In the genomic region with DNA sequence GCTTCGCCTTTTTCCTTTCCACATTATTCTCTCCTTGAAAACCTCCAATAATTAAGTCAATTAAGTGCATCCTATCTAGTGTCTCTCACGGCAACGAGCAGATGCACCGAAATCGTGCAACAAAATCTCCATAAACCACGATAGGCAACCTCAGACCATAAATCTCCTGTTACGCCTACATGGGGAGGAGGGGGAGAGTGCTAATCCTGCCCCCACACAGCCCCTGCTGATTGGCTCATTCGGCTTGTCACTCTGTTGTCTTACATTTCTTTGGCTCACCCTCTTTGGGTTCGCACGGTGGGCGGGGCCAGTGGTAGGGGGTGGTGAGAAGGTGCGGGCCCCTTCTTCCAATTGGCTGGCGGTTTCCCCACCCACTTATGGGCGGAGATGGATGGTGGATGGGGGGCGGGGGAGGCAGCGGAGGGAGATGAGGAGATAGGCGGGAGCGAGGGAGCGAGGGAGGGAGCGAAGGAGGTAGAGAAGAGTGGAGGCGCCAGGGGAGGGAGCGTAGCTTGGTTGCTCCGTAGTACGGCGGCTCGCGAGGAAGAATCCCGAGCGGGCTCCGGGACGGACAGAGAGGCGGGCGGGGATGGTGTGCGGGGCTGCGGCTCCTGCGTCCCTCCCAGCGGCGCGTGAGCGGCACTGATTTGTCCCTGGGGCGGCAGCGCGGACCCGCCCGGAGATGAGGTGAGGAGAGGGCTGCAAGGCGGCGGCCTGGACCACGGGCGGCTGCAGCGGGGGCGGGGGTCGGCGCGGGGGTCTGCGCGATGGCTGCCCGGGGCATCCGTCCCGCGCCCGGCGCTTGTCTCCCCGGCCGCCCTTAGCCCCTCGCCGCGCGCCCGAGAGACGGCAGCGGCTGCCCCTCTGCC, we compare ENCODE assay signal across 1 cellular context.
TF ChIP-seq lines count a peak whose summit lies in the region.

A gene (plus strand): TSS at position 475 of the 869 bp plus-strand sequence. CDS start 76,328 bp downstream, outside the sequence.

TF ChIP-seq in A549, 52 proteins besides CTCF, POLR2A, EP300 and RAD21 (continued from another document):
- TF ChIP-seq, protein P1, sequence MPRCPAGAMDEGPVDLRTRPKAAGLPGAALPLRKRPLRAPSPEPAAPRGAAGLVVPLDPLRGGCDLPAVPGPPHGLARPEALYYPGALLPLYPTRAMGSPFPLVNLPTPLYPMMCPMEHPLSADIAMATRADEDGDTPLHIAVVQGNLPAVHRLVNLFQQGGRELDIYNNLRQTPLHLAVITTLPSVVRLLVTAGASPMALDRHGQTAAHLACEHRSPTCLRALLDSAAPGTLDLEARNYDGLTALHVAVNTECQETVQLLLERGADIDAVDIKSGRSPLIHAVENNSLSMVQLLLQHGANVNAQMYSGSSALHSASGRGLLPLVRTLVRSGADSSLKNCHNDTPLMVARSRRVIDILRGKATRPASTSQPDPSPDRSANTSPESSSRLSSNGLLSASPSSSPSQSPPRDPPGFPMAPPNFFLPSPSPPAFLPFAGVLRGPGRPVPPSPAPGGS (IDR thresholded peaks at IDR 0.05), result no peak
- TF ChIP-seq CEBPB (IDR thresholded peaks at IDR 0.05) (no peak), JUN (IDR thresholded peaks at IDR 0.05) (0 out of 5 replicates have a peak, but pooled peaks of 1 of the 2 experiments have one; percentile 20), EHF (CRISPR knock-in tag; IDR thresholded peaks at IDR 0.05) (no peak), RFX5 (IDR thresholded peaks at IDR 0.05) (no peak), GATA3 (IDR thresholded peaks at IDR 0.05; ENCODE audit: borderline replicate concordance) (peak; percentile 56), MAFK (IDR thresholded peaks at IDR 0.05; ENCODE audit: partially characterized antibody) (no peak), POLR2AphosphoS2 (conservative IDR thresholded peaks at IDR 0.05; ENCODE audit: low read length) (no peak), FOSB (CRISPR knock-in tag; IDR thresholded peaks at IDR 0.05) (no peak)
- TF ChIP-seq, protein P2, sequence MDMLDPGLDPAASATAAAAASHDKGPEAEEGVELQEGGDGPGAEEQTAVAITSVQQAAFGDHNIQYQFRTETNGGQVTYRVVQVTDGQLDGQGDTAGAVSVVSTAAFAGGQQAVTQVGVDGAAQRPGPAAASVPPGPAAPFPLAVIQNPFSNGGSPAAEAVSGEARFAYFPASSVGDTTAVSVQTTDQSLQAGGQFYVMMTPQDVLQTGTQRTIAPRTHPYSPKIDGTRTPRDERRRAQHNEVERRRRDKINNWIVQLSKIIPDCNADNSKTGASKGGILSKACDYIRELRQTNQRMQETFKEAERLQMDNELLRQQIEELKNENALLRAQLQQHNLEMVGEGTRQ (IDR thresholded peaks at IDR 0.05), result no peak
- TF ChIP-seq, protein P3, sequence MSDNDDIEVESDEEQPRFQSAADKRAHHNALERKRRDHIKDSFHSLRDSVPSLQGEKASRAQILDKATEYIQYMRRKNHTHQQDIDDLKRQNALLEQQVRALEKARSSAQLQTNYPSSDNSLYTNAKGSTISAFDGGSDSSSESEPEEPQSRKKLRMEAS (IDR thresholded peaks at IDR 0.05), result peak; percentile 34; the same call in 1 of the 2 replicates
